39 cellular contexts compared by ENCODE assay signal in the genomic region with DNA sequence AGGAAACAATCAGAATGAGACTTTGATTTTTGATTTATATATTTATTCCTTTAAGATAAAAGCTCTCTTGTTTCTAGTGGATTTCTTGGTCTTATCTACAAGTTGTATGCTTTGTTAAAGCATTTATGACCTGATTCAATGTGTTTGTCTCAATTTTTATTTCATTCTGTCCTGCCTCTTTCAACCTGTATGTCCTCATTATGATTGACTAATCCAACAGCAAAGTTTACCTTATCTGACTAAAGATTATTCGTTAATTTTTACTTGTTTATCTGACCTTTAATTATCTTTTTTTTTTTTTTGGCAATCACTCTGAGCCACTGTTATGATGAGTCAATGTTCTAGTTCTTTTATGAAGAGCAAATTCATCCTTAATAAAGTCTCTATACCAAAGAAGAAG. TPM values are rescaled to one million over a fixed set of nuclear protein-coding genes. Genes with fewer than 3 reads are reported as not detected.
"Had no signal": no experiment of that assay in that cellular context is flagged by ENCODE, and none has a peak within 500 bp of the region (broad histone marks: within the 10 kb centered on the region; RNA-seq: fewer than 3 reads in every experiment).

No MANE protein-coding gene starts in this region.

- H3K36me3 Mint-ChIP-seq: activated CD4-positive, alpha-beta memory T cell treated with anti-CD3 and anti-CD28 coated beads for 36 hours; activated naive CD4-positive, alpha-beta T cell treated with anti-CD3 and anti-CD28 coated beads, Interleukin-2, amount 50 U/mL, for 72 hours; activated naive CD8-positive, alpha-beta T cell treated with anti-CD3 and anti-CD28 coated beads for 36 hours; T-cell had no signal

- H3K9me3 Mint-ChIP-seq: activated CD4-positive, alpha-beta memory T cell treated with anti-CD3 and anti-CD28 coated beads for 36 hours; activated CD4-positive, alpha-beta T cell treated with anti-CD3 and anti-CD28 coated beads, Interleukin-2, amount 10 ng/mL, durations not matched to agents 24 days and 14 days; activated naive CD8-positive, alpha-beta T cell treated with anti-CD3 and anti-CD28 coated beads for 36 hours; activated T-helper 1 cell treated with anti-CD3 and anti-CD28 coated beads, Interleukin-12 subunit alpha, Interleukin-12 subunit beta, Interleukin-2, Interleukin-4 antibody, amounts not matched to agents 30 ng/mL and 10 ng/mL and 1 ng/mL, durations not matched to agents 14 hours and 24 hours and 36 hours; activated T-helper 17 cell treated with anti-CD3 and anti-CD28 coated beads, Interleukin-2, amount 50 U/mL, for 72 hours had no signal

- H3K4me3 ChIP-seq: adrenal gland, body of pancreas, breast epithelium had no signal

- ATAC-seq: activated CD8-positive, alpha-beta T cell treated with anti-CD3 and anti-CD28 coated beads for 36 hours; activated naive CD4-positive, alpha-beta T cell treated with anti-CD3 and anti-CD28 coated beads, Interleukin-2, amount 50 U/mL, for 72 hours; activated T-cell treated with anti-CD3 and anti-CD28 coated beads, Interleukin-2, amount 50 U/mL, for 4 hours; activated T-cell treated with anti-CD3 and anti-CD28 coated beads, Interleukin-2, amount 50 U/mL, for 72 hours; activated T-helper 17 cell treated with anti-CD3 and anti-CD28 coated beads, Interleukin-2, amount 50 U/mL, for 72 hours; body of pancreas; T-cell; T-helper 17 cell had no signal

- DNase-seq: activated B cell treated with CpG ODN at 0.5 μM for 24 hours; activated CD4-positive, alpha-beta memory T cell treated with anti-CD3 and anti-CD28 coated beads for 36 hours; activated CD4-positive, alpha-beta T cell treated with anti-CD3 and anti-CD28 coated beads for 4 hours; activated CD4-positive, alpha-beta T cell treated with anti-CD3 and anti-CD28 coated beads, Interleukin-2, amount 10 ng/mL, durations not matched to agents 24 days and 14 days; activated CD4-positive, alpha-beta T cell treated with anti-CD3 and anti-CD28 coated beads, Interleukin-2, amount 50 U/mL, for 1 hour; activated CD4-positive, alpha-beta T cell treated with anti-CD3 and anti-CD28 coated beads, Interleukin-2, amount 50 U/mL, for 4 hours; activated CD4-positive, CD25-positive, alpha-beta regulatory T cell treated with anti-CD3 and anti-CD28 coated beads, Interleukin-2, amount 50 U/mL, for 72 hours; activated CD8-positive, alpha-beta memory T cell treated with anti-CD3 and anti-CD28 coated beads, Interleukin-2, amount 50 U/mL, for 4 hours; activated CD8-positive, alpha-beta T cell treated with anti-CD3 and anti-CD28 coated beads for 36 hours; activated effector memory CD4-positive, alpha-beta T cell treated with anti-CD3 and anti-CD28 coated beads, Interleukin-2, amount 50 U/mL, for 16 hours; activated gamma-delta T cell treated with Interleukin-2 at 50 U/mL for 16 hours; activated naive CD4-positive, alpha-beta T cell; activated naive CD4-positive, alpha-beta T cell treated with anti-CD3 and anti-CD28 coated beads for 36 hours; activated naive CD4-positive, alpha-beta T cell treated with anti-CD3 and anti-CD28 coated beads, Interleukin-2, amount 50 U/mL, for 16 hours; activated naive CD8-positive, alpha-beta T cell treated with anti-CD3 and anti-CD28 coated beads for 36 hours; activated T-cell treated with anti-CD3 and anti-CD28 coated beads for 4 hours; activated T-cell treated with anti-CD3 and anti-CD28 coated beads, Interleukin-2, amount 50 U/mL, for 1 hour; activated T-cell treated with anti-CD3 and anti-CD28 coated beads, Interleukin-2, amount 50 U/mL, for 4 hours; activated T-cell treated with anti-CD3 and anti-CD28 coated beads, Interleukin-2, amount 50 U/mL, for 72 hours; adrenal gland; amniotic stem cell; aorta; body of pancreas; brain microvascular endothelial cell; central memory CD4-positive, alpha-beta T cell; T-cell; T-helper 17 cell; T-helper 9 cell had no signal

- H3K4me3 Mint-ChIP-seq: activated B cell treated with CpG ODN at 0.5 μM for 24 hours; activated CD4-positive, alpha-beta memory T cell treated with anti-CD3 and anti-CD28 coated beads for 36 hours; activated CD4-positive, alpha-beta T cell treated with anti-CD3 and anti-CD28 coated beads, Interleukin-2, amount 10 ng/mL, durations not matched to agents 24 days and 14 days; activated CD8-positive, alpha-beta T cell treated with anti-CD3 and anti-CD28 coated beads for 36 hours; activated naive CD4-positive, alpha-beta T cell treated with anti-CD3 and anti-CD28 coated beads for 36 hours; activated naive CD8-positive, alpha-beta T cell treated with anti-CD3 and anti-CD28 coated beads for 36 hours; activated T-cell treated with anti-CD3 and anti-CD28 coated beads, Interleukin-2, amount 50 U/mL, for 4 hours; activated T-cell treated with anti-CD3 and anti-CD28 coated beads, Interleukin-2, amount 50 U/mL, for 72 hours; activated T-helper 1 cell treated with anti-CD3 and anti-CD28 coated beads, Interleukin-12 subunit alpha, Interleukin-12 subunit beta, Interleukin-2, Interleukin-4 antibody, amounts not matched to agents 30 ng/mL and 10 ng/mL and 1 ng/mL, durations not matched to agents 14 hours and 24 hours and 36 hours; activated T-helper 17 cell treated with anti-CD3 and anti-CD28 coated beads, Interleukin-2, amount 50 U/mL, for 72 hours; T-cell; T-helper 17 cell had no signal

- H3K27ac Mint-ChIP-seq: activated B cell treated with CpG ODN at 0.5 μM for 24 hours; activated CD4-positive, alpha-beta memory T cell treated with anti-CD3 and anti-CD28 coated beads for 36 hours; activated CD4-positive, alpha-beta T cell treated with anti-CD3 and anti-CD28 coated beads, Interleukin-2, amount 10 ng/mL, durations not matched to agents 24 days and 14 days; activated CD8-positive, alpha-beta T cell treated with anti-CD3 and anti-CD28 coated beads for 36 hours; activated naive CD4-positive, alpha-beta T cell treated with anti-CD3 and anti-CD28 coated beads for 36 hours; activated naive CD4-positive, alpha-beta T cell treated with anti-CD3 and anti-CD28 coated beads, Interleukin-2, amount 50 U/mL, for 72 hours; activated naive CD8-positive, alpha-beta T cell treated with anti-CD3 and anti-CD28 coated beads for 36 hours; activated T-cell treated with anti-CD3 and anti-CD28 coated beads, Interleukin-2, amount 50 U/mL, for 72 hours; activated T-helper 1 cell treated with anti-CD3 and anti-CD28 coated beads, Interleukin-12 subunit alpha, Interleukin-12 subunit beta, Interleukin-2, Interleukin-4 antibody, amounts not matched to agents 30 ng/mL and 10 ng/mL and 1 ng/mL, durations not matched to agents 14 hours and 24 hours and 36 hours; activated T-helper 17 cell treated with anti-CD3 and anti-CD28 coated beads, Interleukin-2, amount 50 U/mL, for 72 hours; T-cell; T-helper 17 cell had no signal

- H3K27ac ChIP-seq: adrenal gland, body of pancreas, brain microvascular endothelial cell, breast epithelium, VCaP had no signal

- H3K4me1 ChIP-seq: adrenal gland, body of pancreas, breast epithelium had no signal

- FAIRE-seq: astrocyte, TTC549 had no signal

- H3K27me3 Mint-ChIP-seq: activated B cell treated with CpG ODN at 0.5 μM for 24 hours; activated CD4-positive, alpha-beta memory T cell treated with anti-CD3 and anti-CD28 coated beads for 36 hours; activated CD4-positive, alpha-beta T cell treated with anti-CD3 and anti-CD28 coated beads, Interleukin-2, amount 10 ng/mL, durations not matched to agents 24 days and 14 days; activated CD8-positive, alpha-beta T cell treated with anti-CD3 and anti-CD28 coated beads for 36 hours; activated naive CD8-positive, alpha-beta T cell treated with anti-CD3 and anti-CD28 coated beads for 36 hours; activated T-helper 17 cell treated with anti-CD3 and anti-CD28 coated beads, Interleukin-2, amount 50 U/mL, for 72 hours; T-cell; T-helper 17 cell had no signal

- H3K4me1 Mint-ChIP-seq: activated B cell treated with CpG ODN at 0.5 μM for 24 hours; activated CD4-positive, alpha-beta T cell treated with anti-CD3 and anti-CD28 coated beads, Interleukin-2, amount 10 ng/mL, durations not matched to agents 24 days and 14 days; activated naive CD8-positive, alpha-beta T cell treated with anti-CD3 and anti-CD28 coated beads for 36 hours; activated T-helper 17 cell treated with anti-CD3 and anti-CD28 coated beads, Interleukin-2, amount 50 U/mL, for 72 hours; T-cell; T-helper 17 cell had no signal

- H3K9me3 ChIP-seq: adrenal gland, body of pancreas, breast epithelium had no signal

- H3K27me3 ChIP-seq: adrenal gland, body of pancreas, brain microvascular endothelial cell, breast epithelium had no signal

- H3K36me3 ChIP-seq: adrenal gland, brain microvascular endothelial cell, breast epithelium had no signal

RNA-seq across cellular contexts. Expression of gene UGT2A3, which starts 54.9 kb away (rescaled TPM):
- total RNA-seq: activated B cell treated with CpG ODN at 0.5 μM for 24 hours; activated CD4-positive, alpha-beta memory T cell treated with anti-CD3 and anti-CD28 coated beads for 36 hours; activated CD4-positive, alpha-beta T cell treated with anti-CD3 and anti-CD28 coated beads, Interleukin-2, amount 10 ng/mL, durations not matched to agents 24 days and 14 days; activated CD8-positive, alpha-beta memory T cell treated with anti-CD3 and anti-CD28 coated beads for 36 hours; activated CD8-positive, alpha-beta T cell treated with anti-CD3 and anti-CD28 coated beads for 36 hours; activated naive CD4-positive, alpha-beta T cell treated with anti-CD3 and anti-CD28 coated beads for 36 hours; activated naive CD4-positive, alpha-beta T cell treated with anti-CD3 and anti-CD28 coated beads, Interleukin-2, amount 50 U/mL, for 72 hours; activated naive CD8-positive, alpha-beta T cell treated with anti-CD3 and anti-CD28 coated beads for 36 hours; activated T-cell treated with anti-CD3 and anti-CD28 coated beads, Interleukin-2, amount 50 U/mL, for 72 hours; activated T-helper 1 cell treated with anti-CD3 and anti-CD28 coated beads, Interleukin-12 subunit alpha, Interleukin-12 subunit beta, Interleukin-2, Interleukin-4 antibody, amounts not matched to agents 30 ng/mL and 10 ng/mL and 1 ng/mL, durations not matched to agents 14 hours and 24 hours and 36 hours; activated T-helper 17 cell treated with anti-CD3 and anti-CD28 coated beads, Interleukin-2, amount 50 U/mL, for 72 hours; aorta; astrocyte; cardiac septum; T-helper 1 cell treated with Interleukin-12 subunit alpha and Interleukin-12 subunit beta and Interleukin-4 antibody, amounts not matched to agents 30 ng/mL and 1 ng/mL, for 36 hours; T-helper 17 cell; T-helper 2 cell treated with Interferon-gamma antibody and Interleukin-4, amounts not matched to agents 100 ng/mL and 5 ng/mL, for 36 hours had no signal
- polyA plus RNA-seq: adrenal gland had no signal
